ENCODE assay signal across 12 cellular contexts in genomic region chr7:126450269-126450671, GRCh38.
A peak's percentile ranks its signal among the peaks of the same experiment; 100 is the strongest.
DNase-seq lines count a peak whose midpoint lies in the region; ATAC-seq, FAIRE-seq and TF ChIP-seq lines count a peak whose summit lies in the region.
"Had no signal": no experiment of that assay in that cellular context is flagged by ENCODE, and none has a peak within 500 bp of the region (broad histone marks: within the 10 kb centered on the region; RNA-seq: fewer than 3 reads in every experiment).

No MANE protein-coding gene starts in this region.

- H3K4me2 ChIP-seq in OCI-LY3 (ENCODE audit: low read length): peak overlapping the region; percentile 69
- H3K4me2 ChIP-seq: GM23338 had no signal

- no peaks in the 10 kb centered on the region for H3K4me1 Mint-ChIP-seq in activated CD4-positive, alpha-beta T cell treated with anti-CD3 and anti-CD28 coated beads, Interleukin-2, amount 10 ng/mL, durations not matched to agents 24 days and 14 days
- H3K4me1 Mint-ChIP-seq: activated naive CD8-positive, alpha-beta T cell treated with anti-CD3 and anti-CD28 coated beads for 36 hours; GM23338 had no signal

- H3K9me3 ChIP-seq in OCI-LY3 (ENCODE audit: insufficient read depth, low read length): no peaks in the 10 kb centered on the region

- H3K36me3 Mint-ChIP-seq in activated CD4-positive, alpha-beta T cell treated with anti-CD3 and anti-CD28 coated beads, Interleukin-2, amount 10 ng/mL, durations not matched to agents 24 days and 14 days (ENCODE audit: low read depth): no peaks in the 10 kb centered on the region
- H3K36me3 Mint-ChIP-seq: activated naive CD8-positive, alpha-beta T cell treated with anti-CD3 and anti-CD28 coated beads for 36 hours had no signal

- intact Hi-C loops in activated CD4-positive, alpha-beta T cell treated with anti-CD3 and anti-CD28 coated beads, Interleukin-2, amount 10 ng/mL, durations not matched to agents 24 days and 14 days (cut with micrococcal nuclease): no loop called here

- DNase-seq in GM12891 (ENCODE audit: insufficient read length, low spot score): no peak
- peak; percentile 38 for DNase-seq in GM20000 (ENCODE audit: low spot score)
- no peak for DNase-seq in NK-92 treated with Interleukin-12 subunit alpha and Interleukin-12 subunit beta, amount 100 ng/mL, for 24 hours (lab: John Stamatoyannopoulos, UW)
- no peak for DNase-seq in NCI-H1092 (lab: John Stamatoyannopoulos, UW)
- DNase-seq in activated CD4-positive, alpha-beta T cell treated with anti-CD3 and anti-CD28 coated beads, Interleukin-2, amount 10 ng/mL, durations not matched to agents 24 days and 14 days: no peak
- DNase-seq in NCI-H146 treated with DMSO at 0.1 percent for 48 hours (lab: John Stamatoyannopoulos, UW; ENCODE audit: unreplicated experiment): no peak
- DNase-seq: activated naive CD8-positive, alpha-beta T cell treated with anti-CD3 and anti-CD28 coated beads for 36 hours; C1 segment of cervical spinal cord; NCI-H1930 had no signal

- peak; percentile 90 for ATAC-seq in HG03064 (IDR thresholded peaks at IDR 0.05; ENCODE audit: low read depth, unreplicated experiment)
- ATAC-seq: GM23338 had no signal

- H3K27me3 Mint-ChIP-seq in activated CD4-positive, alpha-beta T cell treated with anti-CD3 and anti-CD28 coated beads, Interleukin-2, amount 10 ng/mL, durations not matched to agents 24 days and 14 days: no peaks in the 10 kb centered on the region
- H3K27me3 Mint-ChIP-seq: activated naive CD8-positive, alpha-beta T cell treated with anti-CD3 and anti-CD28 coated beads for 36 hours had no signal

- TF ChIP-seq POLR2A in GM12891 (IDR thresholded peaks at IDR 0.05; ENCODE audit: low read depth, low read length): no peak

- H3K4me3 ChIP-seq in OCI-LY3 (ENCODE audit: low read length): peak overlapping the region; percentile 53
- H3K4me3 ChIP-seq: GM23338 had no signal

- H4K20me1 ChIP-seq in OCI-LY3 (ENCODE audit: insufficient read depth, low read length): no peaks in the 10 kb centered on the region

- peak; percentile 68 for FAIRE-seq in GM12891 (lab: Jason Lieb, UNC)

- H3K9me3 Mint-ChIP-seq in activated CD4-positive, alpha-beta T cell treated with anti-CD3 and anti-CD28 coated beads, Interleukin-2, amount 10 ng/mL, durations not matched to agents 24 days and 14 days: peaks cover 6% of the 10 kb centered on the region
- H3K9me3 Mint-ChIP-seq: GM23338 had no signal

- H3K9ac ChIP-seq in OCI-LY3 (ENCODE audit: low read length): peak overlapping the region; percentile 54

- no peaks in the 10 kb centered on the region for H3K36me3 ChIP-seq in OCI-LY3 (replicated peaks; ENCODE audit: low read depth, low read length)

- peak overlapping the region; percentile 87 for H3K27ac ChIP-seq in OCI-LY3 (ENCODE audit: low read length)

- no peak overlapping the region for H3K4me3 Mint-ChIP-seq in activated CD4-positive, alpha-beta T cell treated with anti-CD3 and anti-CD28 coated beads, Interleukin-2, amount 10 ng/mL, durations not matched to agents 24 days and 14 days
- H3K4me3 Mint-ChIP-seq: activated naive CD8-positive, alpha-beta T cell treated with anti-CD3 and anti-CD28 coated beads for 36 hours; GM23338 had no signal

- no peak for TF ChIP-seq CTCF in GM20000 (IDR thresholded peaks at IDR 0.05; ENCODE audit: extremely low read depth, missing control alignments)
- TF ChIP-seq CTCF in OCI-LY3 (IDR thresholded peaks at IDR 0.05; ENCODE audit: low read depth, low read length): no peak

- H2AFZ ChIP-seq in OCI-LY3 (ENCODE audit: low read depth, low read length): peak overlapping the region; percentile 81
- H2AFZ ChIP-seq: GM23338 had no signal

- peaks cover 46% of the 10 kb centered on the region for H3K4me1 ChIP-seq in OCI-LY3 (ENCODE audit: low read length)

- H3K27ac Mint-ChIP-seq in activated CD4-positive, alpha-beta T cell treated with anti-CD3 and anti-CD28 coated beads, Interleukin-2, amount 10 ng/mL, durations not matched to agents 24 days and 14 days: no peak overlapping the region
- H3K27ac Mint-ChIP-seq: activated naive CD8-positive, alpha-beta T cell treated with anti-CD3 and anti-CD28 coated beads for 36 hours; GM23338 had no signal

- H3K27me3 ChIP-seq in OCI-LY3 (ENCODE audit: low read depth, low read length): no peaks in the 10 kb centered on the region

- no peaks in the 10 kb centered on the region for H3K79me2 ChIP-seq in OCI-LY3 (ENCODE audit: low read length)

TF ChIP-seq in GM12891, 5 proteins besides CTCF, POLR2A, EP300 and RAD21:
- no peak for TF ChIP-seq POLR2AphosphoS5 (IDR thresholded peaks at IDR 0.05; ENCODE audit: low read depth, low read length)
- TF ChIP-seq POU2F2 (IDR thresholded peaks at IDR 0.05; ENCODE audit: low read depth, low read length): peak; percentile 59; the same call in 1 of the 2 replicates
- 0 out of 2 replicates have a peak, but pooled peaks have one; percentile 32 for TF ChIP-seq SPI1 (IDR thresholded peaks at IDR 0.05; ENCODE audit: low read depth, low read length)
